Comparison of ENCODE assay signal across 1 cellular context in genomic region chr9:76423216-76424177, GRCh38.
TF ChIP-seq lines count a peak whose summit lies in the region.

No MANE protein-coding gene starts in this region.

TF ChIP-seq in GM23338, 12 proteins besides CTCF, POLR2A, EP300 and RAD21:
- TF ChIP-seq ZNF462 (CRISPR knock-in tag; IDR thresholded peaks at IDR 0.05): no peak
- no peak for TF ChIP-seq REST (IDR thresholded peaks at IDR 0.05; ENCODE audit: unreplicated experiment)
- no peak for TF ChIP-seq STAT1 (IDR thresholded peaks at IDR 0.05; ENCODE audit: unreplicated experiment)
- no peak for TF ChIP-seq EZH2phosphoT487 (IDR thresholded peaks at IDR 0.05; ENCODE audit: unreplicated experiment)
- no peak for TF ChIP-seq POLR2AphosphoS5 (IDR thresholded peaks at IDR 0.05; ENCODE audit: low read depth)
- TF ChIP-seq ETS1 (IDR thresholded peaks at IDR 0.05): no peak
- no peak for TF ChIP-seq JUNB (IDR thresholded peaks at IDR 0.05; ENCODE audit: unreplicated experiment)
- TF ChIP-seq CREB1 (CRISPR knock-in tag; IDR thresholded peaks at IDR 0.05; ENCODE audit: low read depth): no peak
- no peak for TF ChIP-seq EZH2 (IDR thresholded peaks at IDR 0.05; ENCODE audit: low read depth, unreplicated experiment)
